10 cellular contexts compared by ENCODE assay signal in genomic region chr11:3834349-3835099, GRCh38. TPM values are rescaled to one million over a fixed set of nuclear protein-coding genes. Genes with fewer than 3 reads are reported as not detected.
DNase-seq lines count a peak whose midpoint lies in the region; ATAC-seq and TF ChIP-seq lines count a peak whose summit lies in the region.
"Had no signal": no experiment of that assay in that cellular context is flagged by ENCODE, and none has a peak within 500 bp of the region (broad histone marks: within the 10 kb centered on the region; RNA-seq: fewer than 3 reads in every experiment).

No MANE protein-coding gene starts in this region.

- 0 out of 2 replicates have a peak overlapping the region, but pooled peaks have one; percentile 10 for H3K4me3 ChIP-seq in GM23338
- peak overlapping the region in 1 of 3 donors; percentile 1 for H3K4me3 ChIP-seq in skeletal muscle tissue (ENCODE audit: low read length in 3 of 3)

- TF ChIP-seq CTCF in GM23338 (conservative IDR thresholded peaks at IDR 0.05; ENCODE audit: low read depth in 2 of 2): no peak

- H3K36me3 ChIP-seq in GM23338 (ENCODE audit: insufficient read depth) (no peaks in the 10 kb centered on the region; the same call in 1 of the 2 replicates), skeletal muscle tissue (ENCODE audit: control insufficient read depth in 3 of 3, insufficient read depth in 3 of 3, low read length in 3 of 3) (peaks cover 0 to 3% (median 2%) of the 10 kb centered on the region in 3 donors)

- H3K4me1 ChIP-seq in GM23338 (ENCODE audit: insufficient read depth) (peaks cover 24% of the 10 kb centered on the region), skeletal muscle tissue (ENCODE audit: control insufficient read depth in 3 of 3, insufficient read depth in 3 of 3, low read length in 3 of 3) (peaks cover 27 to 47% (median 35%) of the 10 kb centered on the region in 3 donors)

- H3K36me3 Mint-ChIP-seq in GM23338 (ENCODE audit: low read depth): peaks cover 29% of the 10 kb centered on the region
- peaks cover 60% of the 10 kb centered on the region for H3K36me3 Mint-ChIP-seq in T-helper 2 cell treated with Interferon-gamma antibody and Interleukin-4, amounts not matched to agents 5 μg/mL and 100 μg/mL, for 36 hours (ENCODE audit: low read depth)

- peak overlapping the region; percentile 7; the same call in 1 of the 2 replicates for H3K27ac Mint-ChIP-seq in GM23338
- H3K27ac Mint-ChIP-seq in T-helper 2 cell treated with Interferon-gamma antibody and Interleukin-4, amounts not matched to agents 5 μg/mL and 100 μg/mL, for 36 hours: peak overlapping the region; percentile 82

- peaks cover 69% of the 10 kb centered on the region for H3K79me2 ChIP-seq in GM23338 (replicated peaks; ENCODE audit: insufficient read depth)

- DNase-seq in GM23338 (ENCODE audit: low spot score) (peak; percentile 58), head of caudate nucleus (peak in 25 of 42 donors; percentile 25 to 74 (median 55)), NCI-H2171 treated with DMSO at 0.1 percent for 48 hours (lab: John Stamatoyannopoulos, UW) (no peak), RKO (ENCODE audit: low spot score) (no peak)
- no peak for DNase-seq in T-helper 2 cell treated with Interferon-gamma antibody and Interleukin-4, amounts not matched to agents 5 μg/mL and 100 μg/mL, for 36 hours (ENCODE audit: low spot score)
- DNase-seq: activated CD4-positive, alpha-beta T cell treated with anti-CD3 and anti-CD28 coated beads, Interleukin-2, amount 50 U/mL, for 1 hour; NCI-H2029 had no signal

- H3K9me3 Mint-ChIP-seq in GM23338: no peaks in the 10 kb centered on the region
- H3K9me3 Mint-ChIP-seq in T-helper 2 cell treated with Interferon-gamma antibody and Interleukin-4, amounts not matched to agents 5 μg/mL and 100 μg/mL, for 36 hours: no peaks in the 10 kb centered on the region

- peak overlapping the region; percentile 24 for H3K4me2 ChIP-seq in GM23338

- H3K27me3 Mint-ChIP-seq in GM23338 (ENCODE audit: insufficient read depth, low read depth, poor library complexity): peaks cover 8% of the 10 kb centered on the region
- H3K27me3 Mint-ChIP-seq in T-helper 2 cell treated with Interferon-gamma antibody and Interleukin-4, amounts not matched to agents 5 μg/mL and 100 μg/mL, for 36 hours (ENCODE audit: low read depth): no peaks in the 10 kb centered on the region

- ATAC-seq in GM23338 (peak; percentile 61), GM18868 (IDR thresholded peaks at IDR 0.05; ENCODE audit: unreplicated experiment) (no peak), HG02884 (IDR thresholded peaks at IDR 0.05; ENCODE audit: unreplicated experiment) (no peak)

- H4K20me1 ChIP-seq in GM23338 (replicated peaks; ENCODE audit: insufficient read depth): peaks cover 56% of the 10 kb centered on the region

- peaks cover 42% of the 10 kb centered on the region for H3K4me1 Mint-ChIP-seq in GM23338
- peaks cover 73% of the 10 kb centered on the region for H3K4me1 Mint-ChIP-seq in T-helper 2 cell treated with Interferon-gamma antibody and Interleukin-4, amounts not matched to agents 5 μg/mL and 100 μg/mL, for 36 hours (ENCODE audit: low read depth)

- intact Hi-C loops in head of caudate nucleus (cut with DNase I): no loop called here

- no peaks in the 10 kb centered on the region for H3F3A ChIP-seq in GM23338 (replicated peaks; ENCODE audit: low read depth)

- H3K4me3 Mint-ChIP-seq in GM23338: peak overlapping the region; percentile 13; the same call in 1 of the 3 replicates
- peak overlapping the region; percentile 99 for H3K4me3 Mint-ChIP-seq in T-helper 2 cell treated with Interferon-gamma antibody and Interleukin-4, amounts not matched to agents 5 μg/mL and 100 μg/mL, for 36 hours

- H3K9ac ChIP-seq in skeletal muscle tissue (ENCODE audit: low read depth in 1 of 3, low read length in 3 of 3): no peak overlapping the region

- no peaks in the 10 kb centered on the region for H3K9me2 ChIP-seq in GM23338 (ENCODE audit: insufficient read depth)

- no peaks in the 10 kb centered on the region for H3K9me3 ChIP-seq in skeletal muscle tissue (ENCODE audit: control insufficient read depth in 3 of 3, low read length in 3 of 3)

- H2AFZ ChIP-seq in GM23338: no peak overlapping the region

- H3K27me3 ChIP-seq in GM23338 (ENCODE audit: insufficient read depth): no peaks in the 10 kb centered on the region
- no peaks in the 10 kb centered on the region for H3K27me3 ChIP-seq in skeletal muscle tissue (ENCODE audit: control insufficient read depth in 3 of 3, insufficient read depth in 3 of 3, low read length in 3 of 3)

- 0 out of 2 replicates have a peak overlapping the region, but pooled peaks have one; percentile 50 for H3K27ac ChIP-seq in GM23338 (ENCODE audit: low read depth)
- peak overlapping the region; percentile 17 for H3K27ac ChIP-seq in skeletal muscle tissue (ENCODE audit: low read depth, low read length)

TF ChIP-seq in GM23338, 12 proteins besides CTCF, POLR2A, EP300 and RAD21:
- no peak for TF ChIP-seq POLR2AphosphoS5 (IDR thresholded peaks at IDR 0.05; ENCODE audit: low read depth)
- TF ChIP-seq, protein P1, sequence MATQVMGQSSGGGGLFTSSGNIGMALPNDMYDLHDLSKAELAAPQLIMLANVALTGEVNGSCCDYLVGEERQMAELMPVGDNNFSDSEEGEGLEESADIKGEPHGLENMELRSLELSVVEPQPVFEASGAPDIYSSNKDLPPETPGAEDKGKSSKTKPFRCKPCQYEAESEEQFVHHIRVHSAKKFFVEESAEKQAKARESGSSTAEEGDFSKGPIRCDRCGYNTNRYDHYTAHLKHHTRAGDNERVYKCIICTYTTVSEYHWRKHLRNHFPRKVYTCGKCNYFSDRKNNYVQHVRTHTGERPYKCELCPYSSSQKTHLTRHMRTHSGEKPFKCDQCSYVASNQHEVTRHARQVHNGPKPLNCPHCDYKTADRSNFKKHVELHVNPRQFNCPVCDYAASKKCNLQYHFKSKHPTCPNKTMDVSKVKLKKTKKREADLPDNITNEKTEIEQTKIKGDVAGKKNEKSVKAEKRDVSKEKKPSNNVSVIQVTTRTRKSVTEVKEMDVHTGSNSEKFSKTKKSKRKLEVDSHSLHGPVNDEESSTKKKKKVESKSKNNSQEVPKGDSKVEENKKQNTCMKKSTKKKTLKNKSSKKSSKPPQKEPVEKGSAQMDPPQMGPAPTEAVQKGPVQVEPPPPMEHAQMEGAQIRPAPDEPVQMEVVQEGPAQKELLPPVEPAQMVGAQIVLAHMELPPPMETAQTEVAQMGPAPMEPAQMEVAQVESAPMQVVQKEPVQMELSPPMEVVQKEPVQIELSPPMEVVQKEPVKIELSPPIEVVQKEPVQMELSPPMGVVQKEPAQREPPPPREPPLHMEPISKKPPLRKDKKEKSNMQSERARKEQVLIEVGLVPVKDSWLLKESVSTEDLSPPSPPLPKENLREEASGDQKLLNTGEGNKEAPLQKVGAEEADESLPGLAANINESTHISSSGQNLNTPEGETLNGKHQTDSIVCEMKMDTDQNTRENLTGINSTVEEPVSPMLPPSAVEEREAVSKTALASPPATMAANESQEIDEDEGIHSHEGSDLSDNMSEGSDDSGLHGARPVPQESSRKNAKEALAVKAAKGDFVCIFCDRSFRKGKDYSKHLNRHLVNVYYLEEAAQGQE (IDR thresholded peaks at IDR 0.05; ENCODE audit: unreplicated experiment): no peak

RNA-seq across cellular contexts. Expression of gene RHOG, which starts 6.2 kb away (rescaled TPM):
- 38.6 and 39.5 TPM in 2 replicates for total RNA-seq in GM23338 (2014; rRNA removed; shearing (Covaris generic))
- polyA plus RNA-seq in GM23338 (2016; fragmentation: Nextera tagmentation; extraction: Ambion mirVana): 23.2 and 26.3 TPM in 2 replicates
- 1.6 TPM for total RNA-seq in skeletal muscle tissue

RNA-seq across cellular contexts. Expression of gene STIM1, which starts 20.9 kb away (rescaled TPM):
- total RNA-seq in GM23338 (2014; rRNA removed; shearing (Covaris generic)): 9.3 and 14.0 TPM in 2 replicates
- 3.5 and 3.9 TPM in 2 replicates for polyA plus RNA-seq in GM23338 (2016; fragmentation: Nextera tagmentation; extraction: Ambion mirVana)
- total RNA-seq in skeletal muscle tissue: 54.8 TPM

RNA-seq across cellular contexts. Expression of gene PGAP2, which starts 26.2 kb away (rescaled TPM):
- total RNA-seq in GM23338 (2014; rRNA removed; shearing (Covaris generic)): 43.2 TPM in 2 replicates
- 37.8 and 39.3 TPM in 2 replicates for polyA plus RNA-seq in GM23338 (2016; fragmentation: Nextera tagmentation; extraction: Ambion mirVana)
- 8.9 TPM for total RNA-seq in skeletal muscle tissue

RNA-seq across cellular contexts. Expression of gene NUP98, which starts 37.2 kb away (rescaled TPM):
- 170 and 174 TPM in 2 replicates for total RNA-seq in GM23338 (2014; rRNA removed; shearing (Covaris generic))
- polyA plus RNA-seq in GM23338 (2016; fragmentation: Nextera tagmentation; extraction: Ambion mirVana): 20.7 and 23.9 TPM in 2 replicates
- 75.2 TPM for total RNA-seq in skeletal muscle tissue

Comparison
In these comparisons a context has a peak if more than half of its experiments do, and no peak if none do; other contexts are left out.
1. DNase-seq: peak in GM23338 (single experiment) and head of caudate nucleus (25 of 42); none in T-helper 2 cell treated with Interferon-gamma antibody and Interleukin-4, amounts not matched to agents 5 μg/mL and 100 μg/mL, for 36 hours (single experiment), NCI-H2171 treated with DMSO at 0.1 percent for 48 hours (single experiment) and RKO (single experiment).
2. RNA of gene RHOG, which starts 6.2 kb away (total RNA-seq): 38.6 to 39.5 TPM in GM23338; 1.6 TPM in skeletal muscle tissue (single experiment); every median in the first group is over 10 times any median in the second.